ENCODE assay signal across 8 cellular contexts in the genomic region with DNA sequence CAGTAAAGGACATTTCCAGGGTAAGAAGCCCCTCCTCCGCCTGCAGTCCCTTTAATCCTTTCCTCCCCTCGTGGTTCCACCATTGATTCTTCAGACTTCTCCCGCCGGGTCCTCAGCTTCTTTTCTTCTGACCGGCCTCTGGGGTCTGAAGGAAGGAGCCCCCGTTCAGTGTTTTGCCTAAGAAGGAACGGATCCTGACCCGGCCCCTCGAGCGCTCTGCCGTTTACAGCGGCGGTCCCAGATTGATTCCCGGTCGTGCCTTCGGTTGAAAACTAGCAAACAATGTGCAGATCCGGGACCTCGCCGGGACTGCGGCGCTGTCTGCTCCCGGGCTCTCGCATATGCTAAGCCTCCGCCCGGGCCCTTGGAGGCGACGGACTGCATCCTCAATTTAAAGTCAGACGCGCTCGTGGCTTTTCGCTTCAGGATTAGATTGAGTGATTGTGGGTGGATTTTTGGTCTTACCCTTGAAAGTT. TPM values are rescaled to one million over a fixed set of nuclear protein-coding genes. Genes with fewer than 3 reads are reported as not detected.
DNase-seq lines count a peak whose midpoint lies in the region; ATAC-seq and TF ChIP-seq lines count a peak whose summit lies in the region.

No MANE protein-coding gene starts in this region.

- H3K27ac ChIP-seq in KOPT-K1 (ENCODE audit: low read depth, low read length, poor library complexity, severe bottlenecking) (peak overlapping the region; percentile 90), SU-DHL-6 (ENCODE audit: low read depth, low read length) (peak overlapping the region; percentile 95), vagina (peak overlapping the region; percentile 96)

- H3K79me2 ChIP-seq in SU-DHL-6 (ENCODE audit: insufficient read depth, low read length), result peaks cover 95% of the 10 kb centered on the region

- peak overlapping the region; percentile 82 for H3K4me2 ChIP-seq in SU-DHL-6 (ENCODE audit: low read depth, low read length, poor library complexity, severe bottlenecking)

- DNase-seq in NCI-H2029 (lab: John Stamatoyannopoulos, UW) (peak; percentile 38), NCI-H2029 treated with DMSO at 0.1 percent for 48 hours (lab: John Stamatoyannopoulos, UW) (no peak), amygdala (lab: John Stamatoyannopoulos, UW) (peak in 41 of 56 donors; percentile 6 to 69 (median 38)), left ventricle myocardium superior (peak; percentile 72), posterior vena cava (ENCODE audit: low spot score) (peak; percentile 89), vagina (ENCODE audit: extremely low spot score in 2 of 2) (peak in 1 of 2 donors; percentile 90)

- peak overlapping the region; percentile 86 for H2AFZ ChIP-seq in SU-DHL-6 (ENCODE audit: low read depth, low read length, severe bottlenecking)

- no peaks in the 10 kb centered on the region for H3K9me2 ChIP-seq in SU-DHL-6 (replicated peaks; ENCODE audit: insufficient read depth, low read length)

- intact Hi-C loops in left ventricle myocardium superior (cut with micrococcal nuclease), result no loop called here
- intact Hi-C loops in posterior vena cava (cut with DNase I), result no loop called here
- intact Hi-C loops in vagina (cut with DNase I), result loop anchor here (10.0 kb wide), 1 partner anchor 238 kb away; no protein-coding TSS in a partner anchor

- H3K9me3 ChIP-seq in KOPT-K1 (ENCODE audit: insufficient read depth, low read length, poor library complexity, severe bottlenecking) (peaks cover 13% of the 10 kb centered on the region), SU-DHL-6 (ENCODE audit: insufficient read depth, low read length) (peaks cover 7% of the 10 kb centered on the region; the same call in 1 of the 2 replicates), vagina (no peaks in the 10 kb centered on the region)

- no peak for TF ChIP-seq POLR2A in vagina (IDR thresholded peaks at IDR 0.05)

- H3F3A ChIP-seq in SU-DHL-6 (ENCODE audit: insufficient read depth), result peaks cover 27% of the 10 kb centered on the region

- peak; percentile 11 for TF ChIP-seq CTCF in SU-DHL-6 (IDR thresholded peaks at IDR 0.05; ENCODE audit: insufficient read depth, low read length, poor library complexity, severe bottlenecking)
- no peak for TF ChIP-seq CTCF in vagina (IDR thresholded peaks at IDR 0.05)

- H3K4me3 ChIP-seq in SU-DHL-6 (ENCODE audit: insufficient read depth, low read length, poor library complexity, severe bottlenecking) (peak overlapping the region; percentile 99), vagina (peak overlapping the region; percentile 65 to 83)

- H3K27me3 ChIP-seq in SU-DHL-6 (ENCODE audit: low read length), result no peaks in the 10 kb centered on the region
- no peaks in the 10 kb centered on the region for H3K27me3 ChIP-seq in vagina

- peak overlapping the region; percentile 97 for H3K9ac ChIP-seq in SU-DHL-6 (ENCODE audit: low read length)

- H3K36me3 ChIP-seq in KOPT-K1 (ENCODE audit: insufficient read depth, low read length) (peaks cover 52% of the 10 kb centered on the region), SU-DHL-6 (ENCODE audit: low read length) (peaks cover 51% of the 10 kb centered on the region), vagina (no peaks in the 10 kb centered on the region)

- H3K4me1 ChIP-seq in vagina, result peaks cover 27% of the 10 kb centered on the region

- peak; percentile 67 for ATAC-seq in left ventricle myocardium superior

- peaks cover 12% of the 10 kb centered on the region; the same call in 1 of the 2 replicates for H4K20me1 ChIP-seq in SU-DHL-6 (ENCODE audit: low read depth, low read length)

RNA-seq across cellular contexts. Expression of a gene that starts 0.5 kb away (rescaled TPM):
- 1.5 TPM for total RNA-seq in left ventricle myocardium superior
- total RNA-seq in posterior vena cava, result 1 to 10 TPM; 4.9 to 6.1 TPM
- 8.3 TPM for total RNA-seq in vagina

RNA-seq across cellular contexts. Expression of a gene that starts 0.6 kb away (rescaled TPM):
- total RNA-seq in left ventricle myocardium superior (32.1 TPM), posterior vena cava (10 to 100 TPM; 18.3 to 21.5 TPM), vagina (30.0 TPM)

RNA-seq across cellular contexts. Expression of a gene that starts 57.3 kb away (rescaled TPM):
- total RNA-seq in left ventricle myocardium superior (1.7 TPM), posterior vena cava (10 to 100 TPM; 11.5 to 18.4 TPM), vagina (6.1 TPM)
